Comparison of ENCODE assay signal across 1 cellular context in the genomic region with DNA sequence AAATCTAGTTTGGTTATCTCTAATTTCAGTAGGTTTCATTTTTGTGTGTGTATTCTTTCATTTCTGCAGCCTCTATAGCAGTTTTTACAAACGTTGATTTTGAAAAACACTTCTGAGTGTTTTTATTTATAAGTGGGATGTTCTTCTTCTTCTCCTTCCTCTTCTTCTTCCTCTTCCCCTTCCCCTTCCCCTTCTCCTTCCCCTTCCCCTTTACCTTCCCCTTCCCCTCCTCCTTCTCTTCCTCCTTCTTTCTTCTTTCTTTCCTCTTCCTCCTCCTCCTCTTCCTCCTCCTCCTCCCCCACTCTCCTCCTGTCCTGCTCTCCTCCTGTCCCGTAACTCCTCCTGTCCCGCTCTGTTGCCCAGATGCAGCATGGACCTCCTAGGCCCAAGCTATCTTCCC.
TF ChIP-seq lines count a peak whose summit lies in the region.

No MANE protein-coding gene starts in this region.

TF ChIP-seq in HEK293, 187 proteins besides CTCF, POLR2A, EP300 and RAD21 (continued from another document):
- TF ChIP-seq, protein P1, sequence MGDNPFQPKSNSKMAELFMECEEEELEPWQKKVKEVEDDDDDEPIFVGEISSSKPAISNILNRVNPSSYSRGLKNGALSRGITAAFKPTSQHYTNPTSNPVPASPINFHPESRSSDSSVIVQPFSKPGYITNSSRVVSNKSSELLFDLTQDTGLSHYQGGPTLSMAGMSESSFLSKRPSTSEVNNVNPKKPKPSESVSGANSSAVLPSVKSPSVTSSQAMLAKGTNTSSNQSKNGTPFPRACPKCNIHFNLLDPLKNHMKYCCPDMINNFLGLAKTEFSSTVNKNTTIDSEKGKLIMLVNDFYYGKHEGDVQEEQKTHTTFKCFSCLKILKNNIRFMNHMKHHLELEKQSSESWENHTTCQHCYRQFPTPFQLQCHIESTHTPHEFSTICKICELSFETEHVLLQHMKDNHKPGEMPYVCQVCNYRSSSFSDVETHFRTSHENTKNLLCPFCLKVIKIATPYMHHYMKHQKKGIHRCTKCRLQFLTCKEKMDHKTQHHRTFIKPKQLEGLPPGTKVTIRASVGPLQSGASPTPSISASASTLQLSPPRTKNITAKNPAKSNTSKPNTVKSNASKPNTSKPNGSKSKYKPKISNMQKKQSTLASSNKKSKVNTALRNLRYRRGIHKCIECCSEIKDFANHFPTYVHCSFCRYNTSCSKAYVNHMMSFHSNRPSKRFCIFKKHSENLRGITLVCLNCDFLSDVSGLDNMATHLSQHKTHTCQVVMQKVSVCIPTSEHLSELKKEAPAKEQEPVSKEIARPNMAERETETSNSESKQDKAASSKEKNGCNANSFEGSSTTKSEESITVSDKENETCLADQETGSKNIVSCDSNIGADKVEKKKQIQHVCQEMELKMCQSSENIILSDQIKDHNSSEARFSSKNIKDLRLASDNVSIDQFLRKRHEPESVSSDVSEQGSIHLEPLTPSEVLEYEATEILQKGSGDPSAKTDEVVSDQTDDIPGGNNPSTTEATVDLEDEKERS (tag by site-specific recombination; IDR thresholded peaks at IDR 0.05) = no peak
- TF ChIP-seq, protein P2, sequence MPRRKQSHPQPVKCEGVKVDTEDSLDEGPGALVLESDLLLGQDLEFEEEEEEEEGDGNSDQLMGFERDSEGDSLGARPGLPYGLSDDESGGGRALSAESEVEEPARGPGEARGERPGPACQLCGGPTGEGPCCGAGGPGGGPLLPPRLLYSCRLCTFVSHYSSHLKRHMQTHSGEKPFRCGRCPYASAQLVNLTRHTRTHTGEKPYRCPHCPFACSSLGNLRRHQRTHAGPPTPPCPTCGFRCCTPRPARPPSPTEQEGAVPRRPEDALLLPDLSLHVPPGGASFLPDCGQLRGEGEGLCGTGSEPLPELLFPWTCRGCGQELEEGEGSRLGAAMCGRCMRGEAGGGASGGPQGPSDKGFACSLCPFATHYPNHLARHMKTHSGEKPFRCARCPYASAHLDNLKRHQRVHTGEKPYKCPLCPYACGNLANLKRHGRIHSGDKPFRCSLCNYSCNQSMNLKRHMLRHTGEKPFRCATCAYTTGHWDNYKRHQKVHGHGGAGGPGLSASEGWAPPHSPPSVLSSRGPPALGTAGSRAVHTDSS (tag by site-specific recombination; IDR thresholded peaks at IDR 0.05) = peak; percentile 90
- TF ChIP-seq, protein P3, sequence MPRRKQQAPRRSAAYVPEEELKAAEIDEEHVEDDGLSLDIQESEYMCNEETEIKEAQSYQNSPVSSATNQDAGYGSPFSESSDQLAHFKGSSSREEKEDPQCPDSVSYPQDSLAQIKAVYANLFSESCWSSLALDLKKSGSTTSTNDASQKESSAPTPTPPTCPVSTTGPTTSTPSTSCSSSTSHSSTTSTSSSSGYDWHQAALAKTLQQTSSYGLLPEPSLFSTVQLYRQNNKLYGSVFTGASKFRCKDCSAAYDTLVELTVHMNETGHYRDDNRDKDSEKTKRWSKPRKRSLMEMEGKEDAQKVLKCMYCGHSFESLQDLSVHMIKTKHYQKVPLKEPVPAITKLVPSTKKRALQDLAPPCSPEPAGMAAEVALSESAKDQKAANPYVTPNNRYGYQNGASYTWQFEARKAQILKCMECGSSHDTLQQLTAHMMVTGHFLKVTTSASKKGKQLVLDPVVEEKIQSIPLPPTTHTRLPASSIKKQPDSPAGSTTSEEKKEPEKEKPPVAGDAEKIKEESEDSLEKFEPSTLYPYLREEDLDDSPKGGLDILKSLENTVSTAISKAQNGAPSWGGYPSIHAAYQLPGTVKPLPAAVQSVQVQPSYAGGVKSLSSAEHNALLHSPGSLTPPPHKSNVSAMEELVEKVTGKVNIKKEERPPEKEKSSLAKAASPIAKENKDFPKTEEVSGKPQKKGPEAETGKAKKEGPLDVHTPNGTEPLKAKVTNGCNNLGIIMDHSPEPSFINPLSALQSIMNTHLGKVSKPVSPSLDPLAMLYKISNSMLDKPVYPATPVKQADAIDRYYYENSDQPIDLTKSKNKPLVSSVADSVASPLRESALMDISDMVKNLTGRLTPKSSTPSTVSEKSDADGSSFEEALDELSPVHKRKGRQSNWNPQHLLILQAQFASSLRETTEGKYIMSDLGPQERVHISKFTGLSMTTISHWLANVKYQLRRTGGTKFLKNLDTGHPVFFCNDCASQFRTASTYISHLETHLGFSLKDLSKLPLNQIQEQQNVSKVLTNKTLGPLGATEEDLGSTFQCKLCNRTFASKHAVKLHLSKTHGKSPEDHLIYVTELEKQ (tag by site-specific recombination; IDR thresholded peaks at IDR 0.05; ENCODE audit: borderline replicate concordance) = no peak
- peak; percentile 66 for TF ChIP-seq ZNF366 (tag by site-specific recombination; conservative IDR thresholded peaks at IDR 0.05)
